In the genomic region with DNA sequence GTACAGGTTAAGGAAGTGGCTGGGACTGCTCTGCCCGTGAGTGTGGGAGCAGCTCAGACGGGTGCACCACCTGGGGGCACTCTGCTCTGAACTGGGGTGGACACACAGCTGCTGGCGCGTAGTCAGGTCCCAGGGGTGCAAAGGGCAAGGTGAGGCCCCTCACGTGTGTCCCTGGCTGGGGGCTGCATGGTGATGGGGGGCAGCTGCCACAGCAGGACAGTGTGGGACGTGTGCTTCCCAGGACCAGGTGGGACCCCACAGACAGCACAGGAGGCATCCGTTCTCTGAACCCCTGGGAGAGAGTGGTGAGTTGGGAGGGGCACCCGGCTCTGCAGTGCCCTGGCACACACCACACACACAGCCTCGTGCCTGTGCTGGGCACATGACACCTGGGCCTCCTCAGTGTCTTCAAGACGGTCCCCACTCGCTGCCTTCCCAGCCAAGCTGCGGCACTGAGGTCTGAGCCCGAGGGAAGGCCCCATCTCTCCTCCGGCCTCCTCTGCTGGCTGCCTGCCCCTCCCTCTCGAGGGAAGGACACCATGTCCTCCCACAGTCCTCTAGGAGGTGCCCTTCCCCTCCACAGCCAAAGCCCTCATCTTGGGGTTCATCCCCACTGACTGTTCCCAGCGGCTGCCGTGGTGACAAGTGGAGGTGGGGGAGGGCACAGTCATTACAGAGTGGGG, we compare ENCODE assay signal across 11 cellular contexts. TPM values are rescaled to one million over a fixed set of nuclear protein-coding genes. Genes with fewer than 3 reads are reported as not detected.
DNase-seq lines count a peak whose midpoint lies in the region; ATAC-seq and TF ChIP-seq lines count a peak whose summit lies in the region.
"Had no signal": no experiment of that assay in that cellular context is flagged by ENCODE, and none has a peak within 500 bp of the region (broad histone marks: within the 10 kb centered on the region; RNA-seq: fewer than 3 reads in every experiment).

No MANE protein-coding gene starts in this region.

- peak in 2 of 3 donors; percentile 43 to 59 for DNase-seq in CD4-positive, CD25-positive, alpha-beta regulatory T cell
- DNase-seq in activated T-cell treated with anti-CD3 and anti-CD28 coated beads, Interleukin-2, amount 50 U/mL, for 72 hours: peak; percentile 32 to 37
- DNase-seq in left lung (no peak), NCI-H2171 (lab: John Stamatoyannopoulos, UW) (no peak), T1000 (lab: John Stamatoyannopoulos, UW) (no peak), DMS153 (lab: John Stamatoyannopoulos, UW) (no peak)
- DNase-seq: hippocampal formation, NCI-H510A treated with DMSO at 0.1 percent for 48 hours had no signal

- no peaks in the 10 kb centered on the region for H3K79me2 ChIP-seq in OCI-LY3 (ENCODE audit: low read length)

- no peak overlapping the region for H2AFZ ChIP-seq in OCI-LY3 (ENCODE audit: low read depth, low read length)

- peaks cover 34% of the 10 kb centered on the region for H3K36me3 ChIP-seq in CD4-positive, CD25-positive, alpha-beta regulatory T cell (ENCODE audit: control insufficient read depth, insufficient read depth, low read length)
- H3K36me3 ChIP-seq in OCI-LY3 (replicated peaks; ENCODE audit: low read depth, low read length) (no peaks in the 10 kb centered on the region), left lung (no peaks in the 10 kb centered on the region)
- H3K36me3 ChIP-seq: suprapubic skin had no signal

- no peaks in the 10 kb centered on the region for H3K27me3 Mint-ChIP-seq in CD4-positive, CD25-positive, alpha-beta regulatory T cell
- H3K27me3 Mint-ChIP-seq in activated T-cell treated with anti-CD3 and anti-CD28 coated beads, Interleukin-2, amount 50 U/mL, for 72 hours (ENCODE audit: low read depth): no peaks in the 10 kb centered on the region

- no peak overlapping the region for H3K4me3 ChIP-seq in CD4-positive, CD25-positive, alpha-beta regulatory T cell (ENCODE audit: low read depth, low read length)
- H3K4me3 ChIP-seq in OCI-LY3 (ENCODE audit: low read length) (no peak overlapping the region), left lung (no peak overlapping the region)
- H3K4me3 ChIP-seq: suprapubic skin had no signal

- peaks cover 0 to 36% (median 8%) of the 10 kb centered on the region in 4 donors for H3K4me1 Mint-ChIP-seq in CD4-positive, CD25-positive, alpha-beta regulatory T cell
- H3K4me1 Mint-ChIP-seq in activated T-cell treated with anti-CD3 and anti-CD28 coated beads, Interleukin-2, amount 50 U/mL, for 72 hours (ENCODE audit: low read depth): no peaks in the 10 kb centered on the region

- no peak overlapping the region for H3K4me2 ChIP-seq in OCI-LY3 (ENCODE audit: low read length)

- peak; percentile 58 to 67 for ATAC-seq in CD4-positive, CD25-positive, alpha-beta regulatory T cell (ENCODE audit: low read depth in 2 of 2)
- ATAC-seq in activated T-cell treated with anti-CD3 and anti-CD28 coated beads, Interleukin-2, amount 50 U/mL, for 72 hours (replicated peaks in 1 of 2): peak; percentile 71 to 72
- peak; percentile 13 for ATAC-seq in left lung
- ATAC-seq in GM21576 (IDR thresholded peaks at IDR 0.05; ENCODE audit: unreplicated experiment): no peak

- H3K27me3 ChIP-seq in CD4-positive, CD25-positive, alpha-beta regulatory T cell (ENCODE audit: control insufficient read depth, insufficient read depth, low read length): no peaks in the 10 kb centered on the region
- H3K27me3 ChIP-seq in OCI-LY3 (ENCODE audit: low read depth, low read length) (no peaks in the 10 kb centered on the region), left lung (no peaks in the 10 kb centered on the region)
- H3K27me3 ChIP-seq: suprapubic skin had no signal

- H3K9me3 ChIP-seq in CD4-positive, CD25-positive, alpha-beta regulatory T cell (ENCODE audit: control insufficient read depth in 2 of 2, low read length in 2 of 2): no peaks in the 10 kb centered on the region
- no peaks in the 10 kb centered on the region for H3K9me3 ChIP-seq in OCI-LY3 (ENCODE audit: insufficient read depth, low read length)
- no peaks in the 10 kb centered on the region for H3K9me3 ChIP-seq in left lung
- H3K9me3 ChIP-seq: suprapubic skin had no signal

- intact Hi-C loops in left lung (cut with DNase I): no loop called here

- H3K4me1 ChIP-seq in CD4-positive, CD25-positive, alpha-beta regulatory T cell (ENCODE audit: control insufficient read depth, insufficient read depth, low read length, poor library complexity, severe bottlenecking): peaks cover 12% of the 10 kb centered on the region
- H3K4me1 ChIP-seq in OCI-LY3 (ENCODE audit: low read length) (no peaks in the 10 kb centered on the region), left lung (no peaks in the 10 kb centered on the region)
- H3K4me1 ChIP-seq: suprapubic skin had no signal

- no peak overlapping the region for H3K27ac ChIP-seq in CD4-positive, CD25-positive, alpha-beta regulatory T cell (ENCODE audit: insufficient read depth, low read length, poor library complexity, severe bottlenecking)
- H3K27ac ChIP-seq in OCI-LY3 (ENCODE audit: low read length): no peak overlapping the region
- no peak overlapping the region for H3K27ac ChIP-seq in left lung
- H3K27ac ChIP-seq: suprapubic skin had no signal

- H3K4me3 Mint-ChIP-seq in CD4-positive, CD25-positive, alpha-beta regulatory T cell: peak overlapping the region in 1 of 4 donors; percentile 69
- H3K4me3 Mint-ChIP-seq in activated T-cell treated with anti-CD3 and anti-CD28 coated beads, Interleukin-2, amount 50 U/mL, for 72 hours: no peak overlapping the region

- H3K36me3 Mint-ChIP-seq in CD4-positive, CD25-positive, alpha-beta regulatory T cell: peaks cover 21% of the 10 kb centered on the region
- peaks cover 6 to 17% of the 10 kb centered on the region in 2 donors for H3K36me3 Mint-ChIP-seq in activated T-cell treated with anti-CD3 and anti-CD28 coated beads, Interleukin-2, amount 50 U/mL, for 72 hours (ENCODE audit: insufficient read depth in 2 of 2)

- peak overlapping the region in 1 of 3 donors; percentile 47 for H3K27ac Mint-ChIP-seq in CD4-positive, CD25-positive, alpha-beta regulatory T cell
- H3K27ac Mint-ChIP-seq in activated T-cell treated with anti-CD3 and anti-CD28 coated beads, Interleukin-2, amount 50 U/mL, for 72 hours: peak overlapping the region; percentile 63

- TF ChIP-seq CTCF in OCI-LY3 (IDR thresholded peaks at IDR 0.05; ENCODE audit: low read depth, low read length): peak; percentile 17; the same call in 1 of the 2 replicates
- no peak for TF ChIP-seq CTCF in left lung (IDR thresholded peaks at IDR 0.05)

- H3K9ac ChIP-seq in OCI-LY3 (ENCODE audit: low read length): no peak overlapping the region

- no peaks in the 10 kb centered on the region for H4K20me1 ChIP-seq in OCI-LY3 (ENCODE audit: insufficient read depth, low read length)

- H3K9me3 Mint-ChIP-seq in CD4-positive, CD25-positive, alpha-beta regulatory T cell: no peaks in the 10 kb centered on the region
- no peaks in the 10 kb centered on the region for H3K9me3 Mint-ChIP-seq in activated T-cell treated with anti-CD3 and anti-CD28 coated beads, Interleukin-2, amount 50 U/mL, for 72 hours

RNA-seq across cellular contexts. Expression of gene CILP2, which starts 24.7 kb away (rescaled TPM):
- total RNA-seq in CD4-positive, CD25-positive, alpha-beta regulatory T cell: 0.42 TPM
- under 1 TPM in 3 of 4 donors, not detected in 1; 0.09 to 0.42 (median 0.21) TPM for polyA plus RNA-seq in CD4-positive, CD25-positive, alpha-beta regulatory T cell
- total RNA-seq in activated T-cell treated with anti-CD3 and anti-CD28 coated beads, Interleukin-2, amount 50 U/mL, for 72 hours: under 1 TPM; 0.44 to 0.86 TPM
- total RNA-seq in left lung: 10 to 100 TPM in 1 of 2 donors, under 1 TPM in 1; 0.31 to 17.8 TPM

RNA-seq across cellular contexts. Expression of gene YJEFN3, which starts 34.1 kb away (rescaled TPM):
- total RNA-seq in CD4-positive, CD25-positive, alpha-beta regulatory T cell: 6.6 TPM
- polyA plus RNA-seq in CD4-positive, CD25-positive, alpha-beta regulatory T cell: not detected
- total RNA-seq in activated T-cell treated with anti-CD3 and anti-CD28 coated beads, Interleukin-2, amount 50 U/mL, for 72 hours: 10 to 100 TPM; 18.2 to 21.3 TPM
- 1 to 10 TPM; 2.7 to 3.5 TPM for total RNA-seq in left lung

RNA-seq across cellular contexts. Expression of gene NDUFA13, which starts 46.8 kb away (rescaled TPM):
- total RNA-seq in CD4-positive, CD25-positive, alpha-beta regulatory T cell: 196 TPM
- polyA plus RNA-seq in CD4-positive, CD25-positive, alpha-beta regulatory T cell: 100 to 1,000 TPM; 358 to 453 (median 400) TPM
- 100 to 1,000 TPM; 229 to 263 TPM for total RNA-seq in activated T-cell treated with anti-CD3 and anti-CD28 coated beads, Interleukin-2, amount 50 U/mL, for 72 hours
- total RNA-seq in left lung: 100 to 1,000 TPM; 246 to 303 TPM

RNA-seq across cellular contexts. Expression of gene TSSK6, which starts 47.5 kb away (rescaled TPM):
- total RNA-seq in CD4-positive, CD25-positive, alpha-beta regulatory T cell: 6.2 TPM
- polyA plus RNA-seq in CD4-positive, CD25-positive, alpha-beta regulatory T cell: 1 to 10 TPM; 1.6 to 3.0 (median 1.8) TPM
- total RNA-seq in activated T-cell treated with anti-CD3 and anti-CD28 coated beads, Interleukin-2, amount 50 U/mL, for 72 hours: 1 to 10 TPM; 5.0 to 5.6 TPM
- total RNA-seq in left lung: 1 to 10 TPM; 1.3 to 1.4 TPM

RNA-seq across cellular contexts. Expression of gene PBX4, which starts 55.7 kb away (rescaled TPM):
- total RNA-seq in CD4-positive, CD25-positive, alpha-beta regulatory T cell: 85.3 TPM
- polyA plus RNA-seq in CD4-positive, CD25-positive, alpha-beta regulatory T cell: 1 to 10 TPM; 4.1 to 7.2 (median 5.9) TPM
- 10 to 100 TPM; 28.3 to 56.8 TPM for total RNA-seq in activated T-cell treated with anti-CD3 and anti-CD28 coated beads, Interleukin-2, amount 50 U/mL, for 72 hours
- total RNA-seq in left lung: 1 to 10 TPM; 1.8 to 3.4 TPM

Comparison
In these comparisons a context has a peak if more than half of its experiments do, and no peak if none do; other contexts are left out.
1. DNase-seq: peak in CD4-positive, CD25-positive, alpha-beta regulatory T cell (2 of 3) and activated T-cell treated with anti-CD3 and anti-CD28 coated beads, Interleukin-2, amount 50 U/mL, for 72 hours (2 of 2); none in left lung (0 of 2), NCI-H2171 (single experiment), T1000 (single experiment) and DMS153 (single experiment).